In genomic region chr6:1336246-1336843, GRCh38 we compare ENCODE assay signal across 13 cellular contexts. TPM values are rescaled to one million over a fixed set of nuclear protein-coding genes. Genes with fewer than 3 reads are reported as not detected.
DNase-seq lines count a peak whose midpoint lies in the region; ATAC-seq and TF ChIP-seq lines count a peak whose summit lies in the region.
"Had no signal": no experiment of that assay in that cellular context is flagged by ENCODE, and none has a peak within 500 bp of the region (broad histone marks: within the 10 kb centered on the region; RNA-seq: fewer than 3 reads in every experiment).

No MANE protein-coding gene starts in this region.

- H3K27ac ChIP-seq in A673 (ENCODE audit: low read depth, low read length, poor library complexity, severe bottlenecking) (no peak overlapping the region), H9 (ENCODE audit: insufficient read length, low read depth, low read length) (no peak overlapping the region)
- H3K27ac ChIP-seq: psoas muscle had no signal

- no peak overlapping the region for H3K9ac ChIP-seq in H9 (ENCODE audit: extremely low read depth, insufficient read length, low read length)

- no peak overlapping the region for H2BK20ac ChIP-seq in H9 (ENCODE audit: low read depth, low read length, poor library complexity, severe bottlenecking)

- H3K79me2 ChIP-seq in H9 (ENCODE audit: insufficient read depth, low read length), result no peaks in the 10 kb centered on the region

- H4K20me1 ChIP-seq in H9 (ENCODE audit: control insufficient read depth, insufficient read depth, insufficient read length), result no peaks in the 10 kb centered on the region

- no peak overlapping the region for H2BK12ac ChIP-seq in H9 (ENCODE audit: insufficient read length, low read depth, low read length)

- H3K9me3 Mint-ChIP-seq in H9 (peaks cover 2 to 3% of the 10 kb centered on the region in 2 experiments; a peak in 3 of 5 replicates), WTC11 (peaks cover 5% of the 10 kb centered on the region; the same call in 1 of the 2 replicates)
- no peaks in the 10 kb centered on the region for H3K9me3 Mint-ChIP-seq in activated T-helper 2 cell treated with anti-CD3 and anti-CD28 coated beads, Interferon-gamma antibody, Interleukin-2, Interleukin-4, amounts not matched to agents 10 μg/mL and 5 μg/mL and 100 μg/mL, durations not matched to agents 14 hours and 24 hours and 36 hours
- H3K9me3 Mint-ChIP-seq: T-helper 2 cell treated with Interferon-gamma antibody and Interleukin-4, amounts not matched to agents 5 μg/mL and 100 μg/mL, for 36 hours had no signal

- H3K27me3 Mint-ChIP-seq in H9 (ENCODE audit: low read depth) (peaks cover 24% of the 10 kb centered on the region), WTC11 (ENCODE audit: low read depth) (peaks cover 3% of the 10 kb centered on the region; the same call in 1 of the 2 replicates)
- H3K27me3 Mint-ChIP-seq in activated T-helper 2 cell treated with anti-CD3 and anti-CD28 coated beads, Interferon-gamma antibody, Interleukin-2, Interleukin-4, amounts not matched to agents 10 μg/mL and 5 μg/mL and 100 μg/mL, durations not matched to agents 14 hours and 24 hours and 36 hours (ENCODE audit: low read depth), result peaks cover 12% of the 10 kb centered on the region

- H2AK5ac ChIP-seq in H9 (ENCODE audit: insufficient read length, low read length), result no peak overlapping the region

- H3K36me3 Mint-ChIP-seq in H9 (ENCODE audit: insufficient read depth in 1 of 3, low read depth in 3 of 3) (no peaks in the 10 kb centered on the region), WTC11 (no peaks in the 10 kb centered on the region)
- H3K36me3 Mint-ChIP-seq in activated T-helper 2 cell treated with anti-CD3 and anti-CD28 coated beads, Interferon-gamma antibody, Interleukin-2, Interleukin-4, amounts not matched to agents 10 μg/mL and 5 μg/mL and 100 μg/mL, durations not matched to agents 14 hours and 24 hours and 36 hours (ENCODE audit: low read depth), result no peaks in the 10 kb centered on the region
- H3K36me3 Mint-ChIP-seq: activated naive CD8-positive, alpha-beta T cell; stimulated activated naive B cell treated with anti-CD40 and anti-IgM and Interleukin-4, amounts not matched to agents 10 μg/mL and 1 μg/mL and 100 μg/mL, for 72 hours had no signal

- H4K91ac ChIP-seq in H9 (ENCODE audit: insufficient read length, low read depth, low read length), result no peak overlapping the region

- no TSS peak for BruUV-seq in A673 (replicated peaks; lab: Mats Ljungman, UMichigan)

- intact Hi-C loops in A673 (cut with micrococcal nuclease; ENCODE audit: unreplicated experiment), result no loop called here
- intact Hi-C loops in activated T-helper 2 cell treated with anti-CD3 and anti-CD28 coated beads, Interferon-gamma antibody, Interleukin-2, Interleukin-4, amounts not matched to agents 10 μg/mL and 5 μg/mL and 100 μg/mL, durations not matched to agents 14 hours and 24 hours and 36 hours (cut with micrococcal nuclease), result no loop called here

- no peak overlapping the region for H4K8ac ChIP-seq in H9 (replicated peaks; ENCODE audit: insufficient read length, low read depth, low read length)

- H3K27ac Mint-ChIP-seq in H9, result no peak overlapping the region
- H3K27ac Mint-ChIP-seq in WTC11, result no peak overlapping the region
- no peak overlapping the region for H3K27ac Mint-ChIP-seq in activated T-helper 2 cell treated with anti-CD3 and anti-CD28 coated beads, Interferon-gamma antibody, Interleukin-2, Interleukin-4, amounts not matched to agents 10 μg/mL and 5 μg/mL and 100 μg/mL, durations not matched to agents 14 hours and 24 hours and 36 hours
- H3K27ac Mint-ChIP-seq: activated naive CD8-positive, alpha-beta T cell; stimulated activated naive B cell treated with anti-CD40 and anti-IgM and Interleukin-4, amounts not matched to agents 10 μg/mL and 1 μg/mL and 100 μg/mL, for 72 hours; T-helper 2 cell treated with Interferon-gamma antibody and Interleukin-4, amounts not matched to agents 5 μg/mL and 100 μg/mL, for 36 hours had no signal

- H2BK120ac ChIP-seq in H9 (ENCODE audit: low read depth, low read length, poor library complexity, severe bottlenecking), result no peak overlapping the region

- H3K4me3 Mint-ChIP-seq in H9 (no peak overlapping the region), WTC11 (no peak overlapping the region)
- H3K4me3 Mint-ChIP-seq in activated T-helper 2 cell treated with anti-CD3 and anti-CD28 coated beads, Interferon-gamma antibody, Interleukin-2, Interleukin-4, amounts not matched to agents 10 μg/mL and 5 μg/mL and 100 μg/mL, durations not matched to agents 14 hours and 24 hours and 36 hours (ENCODE audit: low read depth), result no peak overlapping the region
- H3K4me3 Mint-ChIP-seq: activated naive CD8-positive, alpha-beta T cell; stimulated activated naive B cell treated with anti-CD40 and anti-IgM and Interleukin-4, amounts not matched to agents 10 μg/mL and 1 μg/mL and 100 μg/mL, for 72 hours; T-helper 2 cell treated with Interferon-gamma antibody and Interleukin-4, amounts not matched to agents 5 μg/mL and 100 μg/mL, for 36 hours had no signal

- no peak overlapping the region for H3T11ph ChIP-seq in H9 (ENCODE audit: low read length)

- no peaks in the 10 kb centered on the region for H3K79me1 ChIP-seq in H9 (ENCODE audit: insufficient read depth, low read depth, low read length, poor library complexity, severe bottlenecking)

- H3K27me3 ChIP-seq in A673 (replicated peaks; ENCODE audit: insufficient read depth, low read depth, low read length, poor library complexity), result peaks cover 3% of the 10 kb centered on the region
- H3K27me3 ChIP-seq in H9 (ENCODE audit: insufficient read depth, low read length), result no peaks in the 10 kb centered on the region; the same call in 1 of the 2 replicates
- H3K27me3 ChIP-seq: MG63 had no signal

- no peak overlapping the region for H4K5ac ChIP-seq in H9 (ENCODE audit: insufficient read length, low read depth, low read length)

- CTCF ChIA-PET in A673 (lab: Charles Lee) (no interaction called here), WTC11 (lab: Charles Lee) (interaction anchor here (0.5 to 2.6 kb wide), 12 partner anchors 10 to 538 kb away, joined by 3 to 12 read pairs (median 4); no protein-coding TSS in a partner anchor)

- no peak overlapping the region for H2BK5ac ChIP-seq in H9 (ENCODE audit: insufficient read length, low read length)

- ATAC-seq in WTC11 (peak; percentile 88), GM21390 (IDR thresholded peaks at IDR 0.05; ENCODE audit: unreplicated experiment) (no peak)

- peaks cover 14 to 22% of the 10 kb centered on the region in 2 experiments for H3K4me1 Mint-ChIP-seq in H9
- peaks cover 34% of the 10 kb centered on the region for H3K4me1 Mint-ChIP-seq in WTC11
- no peaks in the 10 kb centered on the region for H3K4me1 Mint-ChIP-seq in activated T-helper 2 cell treated with anti-CD3 and anti-CD28 coated beads, Interferon-gamma antibody, Interleukin-2, Interleukin-4, amounts not matched to agents 10 μg/mL and 5 μg/mL and 100 μg/mL, durations not matched to agents 14 hours and 24 hours and 36 hours (ENCODE audit: low read depth)
- H3K4me1 Mint-ChIP-seq: stimulated activated naive B cell treated with anti-CD40 and anti-IgM and Interleukin-4, amounts not matched to agents 10 μg/mL and 1 μg/mL and 100 μg/mL, for 72 hours had no signal

- no peak overlapping the region for H3K23ac ChIP-seq in H9 (ENCODE audit: insufficient read length, low read depth, low read length)

- no peak overlapping the region for H3K18ac ChIP-seq in H9 (ENCODE audit: insufficient read length, low read depth, low read length)

- DNase-seq in A673 (ENCODE audit: low spot score), result no peak
- peak; percentile 68 for DNase-seq in H9
- peak; percentile 58 for DNase-seq in WTC11 (ENCODE audit: low spot score)
- peak; percentile 81 for DNase-seq in kidney tubule cell (ENCODE audit: low spot score)
- no peak for DNase-seq in NCI-H2196 (lab: John Stamatoyannopoulos, UW; ENCODE audit: unreplicated experiment)
- DNase-seq in activated T-helper 2 cell treated with anti-CD3 and anti-CD28 coated beads, Interferon-gamma antibody, Interleukin-2, Interleukin-4, amounts not matched to agents 10 μg/mL and 5 μg/mL and 100 μg/mL, durations not matched to agents 14 hours and 24 hours and 36 hours (ENCODE audit: low spot score), result no peak
- DNase-seq in GM19240 (ENCODE audit: insufficient read length, low spot score), result no peak
- DNase-seq: MG63; psoas muscle; stimulated activated naive B cell treated with anti-CD40 and anti-IgM and Interleukin-4, amounts not matched to agents 10 μg/mL and 1 μg/mL and 100 μg/mL, for 72 hours had no signal

- no peak overlapping the region for H3K56ac ChIP-seq in H9 (ENCODE audit: insufficient read length, low read depth, low read length)

- H3K9me3 ChIP-seq in A673 (ENCODE audit: low read depth, low read length, poor library complexity, severe bottlenecking), result no peaks in the 10 kb centered on the region
- H3K9me3 ChIP-seq in H9 (ENCODE audit: control insufficient read depth, low read depth, low read length), result no peaks in the 10 kb centered on the region
- H3K9me3 ChIP-seq: MG63, psoas muscle had no signal

- H3K4me2 ChIP-seq in H9 (ENCODE audit: insufficient read depth, insufficient read length, low read length), result no peak overlapping the region

- H3K4me1 ChIP-seq in A673 (ENCODE audit: insufficient read depth, low read length, poor library complexity, severe bottlenecking) (no peaks in the 10 kb centered on the region), H9 (ENCODE audit: insufficient read depth, low read length) (no peaks in the 10 kb centered on the region; the same call in 1 of the 2 replicates)
- H3K4me1 ChIP-seq: psoas muscle had no signal

- H3K23me2 ChIP-seq in H9 (ENCODE audit: insufficient read length, low read depth, low read length, poor library complexity, severe bottlenecking), result no peaks in the 10 kb centered on the region

- H3K14ac ChIP-seq in H9 (ENCODE audit: insufficient read depth, low read length), result no peak overlapping the region

- no peak overlapping the region for H2AFZ ChIP-seq in H9 (ENCODE audit: low read length)

- H2BK15ac ChIP-seq in H9 (ENCODE audit: low read depth, low read length), result no peak overlapping the region

- whole genome bisulfite sequencing in H9 (ENCODE audit: extremely low coverage, insufficient read length, low lambda C conversion rate), result no CpG with 5 or more reads among the region's 5 CpGs

- TF ChIP-seq CTCF in A673 (conservative IDR thresholded peaks at IDR 0.05; ENCODE audit: low read depth, low read length) (0 out of 2 replicates have a peak, but pooled peaks have one; percentile 25), H9 (conservative IDR thresholded peaks at IDR 0.05) (peak; percentile 70), WTC11 (IDR thresholded peaks at IDR 0.05) (0 out of 2 replicates have a peak, but pooled peaks have one; percentile 13)

- H3K4me3 ChIP-seq in A673 (ENCODE audit: low read depth, low read length, poor library complexity, severe bottlenecking), result no peak overlapping the region
- H3K4me3 ChIP-seq: MG63, psoas muscle had no signal

- POLR2A ChIA-PET in A673 (lab: Charles Lee; ENCODE audit: low non-redundant PET), result no interaction called here
- POLR2A ChIA-PET in WTC11 (lab: Charles Lee), result no interaction called here

- no peak overlapping the region for H3K4ac ChIP-seq in H9 (ENCODE audit: low read depth, low read length)

- H3K36me3 ChIP-seq in A673 (ENCODE audit: insufficient read depth, low read length, poor library complexity, severe bottlenecking), result no peaks in the 10 kb centered on the region
- H3K36me3 ChIP-seq: MG63 had no signal

RNA-seq across cellular contexts. Expression of gene FOXQ1, which starts 24.4 kb away (rescaled TPM):
- total RNA-seq in A673 (2021) (not detected in 2 replicates), H9 (2021) (0.15 TPM in 1 of 2 replicates, not detected in the other), WTC11 (2021) (0.25 to 0.35 TPM (median 0.30 TPM) in 3 replicates)
- total RNA-seq in activated T-helper 2 cell treated with anti-CD3 and anti-CD28 coated beads, Interferon-gamma antibody, Interleukin-2, Interleukin-4, amounts not matched to agents 10 μg/mL and 5 μg/mL and 100 μg/mL, durations not matched to agents 14 hours and 24 hours and 36 hours, result not detected in 2 replicates
- total RNA-seq: psoas muscle had no signal

RNA-seq across cellular contexts. Expression of gene FOXF2, which starts 53.0 kb away (rescaled TPM):
- total RNA-seq in A673 (2021) (0.13 TPM in 2 replicates), H9 (2021) (not detected in 2 replicates), WTC11 (2021) (0.07 to 0.11 TPM in 2 of 3 replicates, not detected in the other)
- total RNA-seq in activated T-helper 2 cell treated with anti-CD3 and anti-CD28 coated beads, Interferon-gamma antibody, Interleukin-2, Interleukin-4, amounts not matched to agents 10 μg/mL and 5 μg/mL and 100 μg/mL, durations not matched to agents 14 hours and 24 hours and 36 hours, result not detected in 2 replicates

Comparison
In these comparisons a context has a peak if more than half of its experiments do, and no peak if none do; other contexts are left out.
1. DNase-seq: peak in H9 (single experiment), WTC11 (single experiment) and kidney tubule cell (single experiment); none in A673 (single experiment), NCI-H2196 (single experiment), activated T-helper 2 cell treated with anti-CD3 and anti-CD28 coated beads, Interferon-gamma antibody, Interleukin-2, Interleukin-4, amounts not matched to agents 10 μg/mL and 5 μg/mL and 100 μg/mL, durations not matched to agents 14 hours and 24 hours and 36 hours (single experiment) and GM19240 (single experiment).
2. CTCF ChIP-seq: peak in every context shown above with its lines; median percentile 70 in H9; 25 in A673; 13 in WTC11.